ENCODE assay signal across 25 cellular contexts in the genomic region with DNA sequence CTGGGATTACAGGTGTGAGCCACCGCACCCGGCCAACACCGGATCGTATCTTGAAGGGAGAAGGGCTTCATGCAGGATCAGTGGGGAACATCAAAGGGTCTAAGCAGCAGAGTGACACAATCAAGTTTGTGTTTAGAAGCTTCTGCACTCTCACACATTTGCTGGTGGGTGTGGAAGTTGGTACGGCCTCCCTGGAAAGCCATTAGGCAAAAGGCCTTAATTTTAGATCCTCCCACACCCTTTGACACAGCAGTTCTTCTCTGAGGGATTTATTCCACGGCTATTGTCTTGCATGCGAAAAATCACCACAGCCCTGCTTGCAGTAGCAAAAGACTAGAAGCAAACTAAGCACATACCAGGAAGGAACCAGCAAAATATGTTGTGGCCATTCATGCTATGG.
"Had no signal": no experiment of that assay in that cellular context is flagged by ENCODE, and none has a peak within 500 bp of the region (broad histone marks: within the 10 kb centered on the region; RNA-seq: fewer than 3 reads in every experiment).

No MANE protein-coding gene starts in this region.

- H3K4me2 ChIP-seq: neural progenitor cell had no signal

- H3K9ac ChIP-seq: neural progenitor cell had no signal

- H2AFZ ChIP-seq: neural progenitor cell had no signal

- H3K27ac ChIP-seq: coronary artery, esophagus muscularis mucosa, gastroesophageal sphincter, neural progenitor cell, ovary, right atrium auricular region, thoracic aorta, transverse colon had no signal

- FAIRE-seq: keratinocyte had no signal

- H3K36me3 ChIP-seq: esophagus muscularis mucosa, gastroesophageal sphincter, neural progenitor cell, ovary, right atrium auricular region, thoracic aorta, transverse colon had no signal

- H3K9me3 ChIP-seq: esophagus muscularis mucosa, gastroesophageal sphincter, ovary, right atrium auricular region, thoracic aorta, transverse colon had no signal

- H3K4me3 ChIP-seq: coronary artery, dorsolateral prefrontal cortex, esophagus muscularis mucosa, gastroesophageal sphincter, lung, neural progenitor cell, ovary, right atrium auricular region, thoracic aorta, transverse colon had no signal

- DNase-seq: dorsolateral prefrontal cortex; effector CD8-positive, alpha-beta T cell; foreskin fibroblast; glutamatergic neuron; left cardiac atrium; left ventricle myocardium superior; mesenchymal stem cell; midbrain; nucleus accumbens; ovary; stimulated activated CD4-positive, alpha-beta T cell treated with anti-CD3 and anti-CD28 coated beads, Interleukin-1b, Interleukin-23, amount 100 ng/mL, for 48 hours; stimulated activated CD4-positive, alpha-beta T cell treated with anti-CD3 and anti-CD28 coated beads, Interleukin-4, amount 100 ng/mL, for 24 hours; stimulated activated naive B cell treated with anti-CD40 and anti-IgM and Interleukin-4, amounts not matched to agents 10 μg/mL and 1 μg/mL and 100 μg/mL, for 72 hours; stimulated activated naive CD8-positive, alpha-beta T cell treated with anti-CD3 and anti-CD28 coated beads, Interleukin-15, amount 100 ng/mL, for 72 hours; substantia nigra; transverse colon had no signal

- H3K27me3 ChIP-seq: dorsolateral prefrontal cortex, esophagus muscularis mucosa, gastroesophageal sphincter, neural progenitor cell, ovary, right atrium auricular region, transverse colon had no signal

- H3K4me1 ChIP-seq: esophagus muscularis mucosa, gastroesophageal sphincter, neural progenitor cell, right atrium auricular region had no signal

- ATAC-seq: gastroesophageal sphincter; left ventricle myocardium superior; natural killer cell treated with Interleukin-12 subunit alpha and Interleukin-12 subunit beta and Interleukin-15 and Interleukin-18, amount 100 ng/mL, for 72 hours; stimulated activated naive B cell treated with anti-CD40 and anti-IgM and Interleukin-4, amounts not matched to agents 10 μg/mL and 1 μg/mL and 100 μg/mL, for 72 hours; stimulated activated naive CD8-positive, alpha-beta T cell treated with anti-CD3 and anti-CD28 coated beads, Interleukin-15, amount 100 ng/mL, for 72 hours had no signal
